Comparison of ENCODE assay signal across 21 cellular contexts in the genomic region with DNA sequence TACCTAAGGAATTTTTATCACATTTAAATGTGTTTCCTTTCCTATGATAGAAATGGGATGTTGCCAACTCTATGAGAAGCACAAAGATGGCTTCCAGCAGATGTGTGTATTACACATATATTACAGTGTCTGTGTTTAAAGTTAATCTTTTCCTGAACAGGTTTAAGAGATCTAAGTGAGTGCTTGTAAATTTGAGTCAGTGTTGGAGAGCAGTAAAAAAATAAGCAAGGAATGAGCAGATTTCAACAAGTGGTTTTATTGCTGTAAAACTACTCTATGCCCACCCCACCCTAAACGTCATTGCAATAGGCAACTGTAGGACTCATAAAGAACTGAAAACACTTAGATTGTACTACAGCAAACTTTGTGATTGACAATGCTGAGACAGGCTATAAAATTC.
A peak's percentile ranks its signal among the peaks of the same experiment; 100 is the strongest.
DNase-seq lines count a peak whose midpoint lies in the region; ATAC-seq and TF ChIP-seq lines count a peak whose summit lies in the region.
"Had no signal": no experiment of that assay in that cellular context is flagged by ENCODE, and none has a peak within 500 bp of the region (broad histone marks: within the 10 kb centered on the region; RNA-seq: fewer than 3 reads in every experiment).

No MANE protein-coding gene starts in this region.

- H3K9ac ChIP-seq in colonic mucosa (ENCODE audit: low read depth in 2 of 2, low read length in 2 of 2), result no peak overlapping the region
- no peak overlapping the region for H3K9ac ChIP-seq in mucosa of rectum (ENCODE audit: low read depth in 1 of 2, low read length in 2 of 2)

- intact Hi-C loops in colonic mucosa (cut with DNase I), result no loop called here

- no peak for TF ChIP-seq CTCF in HFF-Myc (IDR thresholded peaks at IDR 0.05; ENCODE audit: low read depth, low read length, missing control alignments)
- no peak for TF ChIP-seq CTCF in colonic mucosa (IDR thresholded peaks at IDR 0.05)

- H3K4me1 ChIP-seq in colonic mucosa (no peaks in the 10 kb centered on the region), mucosa of rectum (ENCODE audit: control insufficient read depth in 2 of 2, insufficient read depth in 2 of 2, low read length in 2 of 2) (peaks cover 10 to 19% of the 10 kb centered on the region in 2 donors)
- H3K4me1 ChIP-seq: HAP-1, Peyer's patch, SJSA1 had no signal

- H3K9me3 ChIP-seq in colonic mucosa (no peaks in the 10 kb centered on the region), mucosa of rectum (ENCODE audit: control insufficient read depth in 2 of 2, low read length in 2 of 2) (no peaks in the 10 kb centered on the region)
- H3K9me3 ChIP-seq: HAP-1, Peyer's patch, SJSA1 had no signal

- H3K4me3 ChIP-seq in HFF-Myc (replicated peaks; ENCODE audit: low read depth, low read length), result no peak overlapping the region
- no peak overlapping the region for H3K4me3 ChIP-seq in colonic mucosa
- H3K4me3 ChIP-seq in mucosa of rectum (ENCODE audit: low read length in 2 of 2), result no peak overlapping the region
- H3K4me3 ChIP-seq: GM23338, HAP-1, K562, Peyer's patch, SJSA1 had no signal

- ATAC-seq in HG02885 (IDR thresholded peaks at IDR 0.05; ENCODE audit: poor library complexity, unreplicated experiment) (no peak), HG02623 (IDR thresholded peaks at IDR 0.05; ENCODE audit: unreplicated experiment) (no peak)
- ATAC-seq: GM23338, K562 had no signal

- no peaks in the 10 kb centered on the region for H3K27me3 ChIP-seq in colonic mucosa
- no peaks in the 10 kb centered on the region for H3K27me3 ChIP-seq in mucosa of rectum (ENCODE audit: control insufficient read depth in 2 of 2, insufficient read depth in 2 of 2, low read length in 2 of 2)
- H3K27me3 ChIP-seq: Peyer's patch, SJSA1 had no signal

- no peaks in the 10 kb centered on the region for H3K36me3 ChIP-seq in colonic mucosa
- H3K36me3 ChIP-seq in mucosa of rectum (ENCODE audit: control insufficient read depth in 2 of 2, insufficient read depth in 2 of 2, low read length in 2 of 2), result no peaks in the 10 kb centered on the region
- H3K36me3 ChIP-seq: HAP-1, Peyer's patch, SJSA1 had no signal

- peak overlapping the region; percentile 66 for H3K27ac ChIP-seq in colonic mucosa
- H3K27ac ChIP-seq in mucosa of rectum (ENCODE audit: low read depth in 2 of 2, low read length in 2 of 2), result peak overlapping the region; percentile 56 to 85
- H3K27ac ChIP-seq: SJSA1 had no signal

- DNase-seq in EH (ENCODE audit: low read depth), result peak; percentile 36
- DNase-seq in HFF-Myc (ENCODE audit: extremely low read depth, low read depth), result peak; percentile 44
- DNase-seq in colonic mucosa, result peak; percentile 73
- DNase-seq in HT-29 (ENCODE audit: low spot score), result no peak
- DNase-seq in SIG-M5 (lab: John Stamatoyannopoulos, UW), result no peak
- DNase-seq: MM.1S; NCI-H1092 treated with DMSO at 0.1 percent for 48 hours; NCI-H1436 treated with DMSO at 0.1 percent for 48 hours; NCI-H2029; NCI-H2227 treated with DMSO at 0.1 percent for 48 hours; NCI-H510A treated with DMSO at 0.1 percent for 48 hours; NCI-H774; NK-92 treated with Interleukin-12 subunit alpha and Interleukin-12 subunit beta, amount 100 ng/mL, for 24 hours; Peyer's patch had no signal

Comparison
In these comparisons a context has a peak if more than half of its experiments do, and no peak if none do; other contexts are left out.
1. DNase-seq: peak in EH (single experiment), HFF-Myc (single experiment) and colonic mucosa (single experiment); none in HT-29 (single experiment) and SIG-M5 (single experiment).